In the genomic region with DNA sequence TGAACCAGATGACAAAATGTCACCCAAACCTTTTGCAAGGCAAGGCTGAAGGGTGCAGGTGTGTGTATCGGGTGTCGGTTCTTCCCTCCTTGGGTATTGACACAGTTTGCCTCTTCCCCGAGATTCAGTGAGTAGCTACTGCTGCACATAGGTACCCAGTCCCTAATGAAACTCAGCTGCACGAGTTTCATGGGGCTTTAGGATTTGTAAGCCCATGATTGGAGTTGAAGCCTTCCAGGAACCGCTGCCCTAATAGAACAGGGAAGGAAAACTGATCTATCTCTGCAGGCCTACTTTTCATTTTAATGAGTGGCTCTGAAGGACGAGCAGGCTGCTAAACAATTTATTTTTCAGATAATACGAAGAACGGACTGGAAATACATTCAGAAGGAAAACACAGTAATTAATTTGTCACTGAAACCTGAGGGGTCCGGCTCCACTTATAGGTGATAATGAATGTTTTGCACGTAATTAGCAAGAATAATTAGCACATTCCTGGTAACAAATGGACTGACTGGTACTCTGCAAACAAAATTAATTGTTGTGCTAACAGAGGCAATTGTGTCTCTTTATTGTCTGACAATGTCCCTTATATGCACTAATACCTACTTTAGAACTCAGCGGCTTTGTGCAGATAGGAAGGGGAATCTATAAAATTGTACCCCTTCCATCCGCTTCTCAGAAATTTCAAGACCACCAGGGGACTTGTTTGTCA, we compare ENCODE assay signal across 1 cellular context.
TF ChIP-seq lines count a peak whose summit lies in the region.

No MANE protein-coding gene starts in this region.

TF ChIP-seq in H1, 55 proteins besides CTCF, POLR2A, EP300 and RAD21 (continued from another document):
- TF ChIP-seq, protein P1, sequence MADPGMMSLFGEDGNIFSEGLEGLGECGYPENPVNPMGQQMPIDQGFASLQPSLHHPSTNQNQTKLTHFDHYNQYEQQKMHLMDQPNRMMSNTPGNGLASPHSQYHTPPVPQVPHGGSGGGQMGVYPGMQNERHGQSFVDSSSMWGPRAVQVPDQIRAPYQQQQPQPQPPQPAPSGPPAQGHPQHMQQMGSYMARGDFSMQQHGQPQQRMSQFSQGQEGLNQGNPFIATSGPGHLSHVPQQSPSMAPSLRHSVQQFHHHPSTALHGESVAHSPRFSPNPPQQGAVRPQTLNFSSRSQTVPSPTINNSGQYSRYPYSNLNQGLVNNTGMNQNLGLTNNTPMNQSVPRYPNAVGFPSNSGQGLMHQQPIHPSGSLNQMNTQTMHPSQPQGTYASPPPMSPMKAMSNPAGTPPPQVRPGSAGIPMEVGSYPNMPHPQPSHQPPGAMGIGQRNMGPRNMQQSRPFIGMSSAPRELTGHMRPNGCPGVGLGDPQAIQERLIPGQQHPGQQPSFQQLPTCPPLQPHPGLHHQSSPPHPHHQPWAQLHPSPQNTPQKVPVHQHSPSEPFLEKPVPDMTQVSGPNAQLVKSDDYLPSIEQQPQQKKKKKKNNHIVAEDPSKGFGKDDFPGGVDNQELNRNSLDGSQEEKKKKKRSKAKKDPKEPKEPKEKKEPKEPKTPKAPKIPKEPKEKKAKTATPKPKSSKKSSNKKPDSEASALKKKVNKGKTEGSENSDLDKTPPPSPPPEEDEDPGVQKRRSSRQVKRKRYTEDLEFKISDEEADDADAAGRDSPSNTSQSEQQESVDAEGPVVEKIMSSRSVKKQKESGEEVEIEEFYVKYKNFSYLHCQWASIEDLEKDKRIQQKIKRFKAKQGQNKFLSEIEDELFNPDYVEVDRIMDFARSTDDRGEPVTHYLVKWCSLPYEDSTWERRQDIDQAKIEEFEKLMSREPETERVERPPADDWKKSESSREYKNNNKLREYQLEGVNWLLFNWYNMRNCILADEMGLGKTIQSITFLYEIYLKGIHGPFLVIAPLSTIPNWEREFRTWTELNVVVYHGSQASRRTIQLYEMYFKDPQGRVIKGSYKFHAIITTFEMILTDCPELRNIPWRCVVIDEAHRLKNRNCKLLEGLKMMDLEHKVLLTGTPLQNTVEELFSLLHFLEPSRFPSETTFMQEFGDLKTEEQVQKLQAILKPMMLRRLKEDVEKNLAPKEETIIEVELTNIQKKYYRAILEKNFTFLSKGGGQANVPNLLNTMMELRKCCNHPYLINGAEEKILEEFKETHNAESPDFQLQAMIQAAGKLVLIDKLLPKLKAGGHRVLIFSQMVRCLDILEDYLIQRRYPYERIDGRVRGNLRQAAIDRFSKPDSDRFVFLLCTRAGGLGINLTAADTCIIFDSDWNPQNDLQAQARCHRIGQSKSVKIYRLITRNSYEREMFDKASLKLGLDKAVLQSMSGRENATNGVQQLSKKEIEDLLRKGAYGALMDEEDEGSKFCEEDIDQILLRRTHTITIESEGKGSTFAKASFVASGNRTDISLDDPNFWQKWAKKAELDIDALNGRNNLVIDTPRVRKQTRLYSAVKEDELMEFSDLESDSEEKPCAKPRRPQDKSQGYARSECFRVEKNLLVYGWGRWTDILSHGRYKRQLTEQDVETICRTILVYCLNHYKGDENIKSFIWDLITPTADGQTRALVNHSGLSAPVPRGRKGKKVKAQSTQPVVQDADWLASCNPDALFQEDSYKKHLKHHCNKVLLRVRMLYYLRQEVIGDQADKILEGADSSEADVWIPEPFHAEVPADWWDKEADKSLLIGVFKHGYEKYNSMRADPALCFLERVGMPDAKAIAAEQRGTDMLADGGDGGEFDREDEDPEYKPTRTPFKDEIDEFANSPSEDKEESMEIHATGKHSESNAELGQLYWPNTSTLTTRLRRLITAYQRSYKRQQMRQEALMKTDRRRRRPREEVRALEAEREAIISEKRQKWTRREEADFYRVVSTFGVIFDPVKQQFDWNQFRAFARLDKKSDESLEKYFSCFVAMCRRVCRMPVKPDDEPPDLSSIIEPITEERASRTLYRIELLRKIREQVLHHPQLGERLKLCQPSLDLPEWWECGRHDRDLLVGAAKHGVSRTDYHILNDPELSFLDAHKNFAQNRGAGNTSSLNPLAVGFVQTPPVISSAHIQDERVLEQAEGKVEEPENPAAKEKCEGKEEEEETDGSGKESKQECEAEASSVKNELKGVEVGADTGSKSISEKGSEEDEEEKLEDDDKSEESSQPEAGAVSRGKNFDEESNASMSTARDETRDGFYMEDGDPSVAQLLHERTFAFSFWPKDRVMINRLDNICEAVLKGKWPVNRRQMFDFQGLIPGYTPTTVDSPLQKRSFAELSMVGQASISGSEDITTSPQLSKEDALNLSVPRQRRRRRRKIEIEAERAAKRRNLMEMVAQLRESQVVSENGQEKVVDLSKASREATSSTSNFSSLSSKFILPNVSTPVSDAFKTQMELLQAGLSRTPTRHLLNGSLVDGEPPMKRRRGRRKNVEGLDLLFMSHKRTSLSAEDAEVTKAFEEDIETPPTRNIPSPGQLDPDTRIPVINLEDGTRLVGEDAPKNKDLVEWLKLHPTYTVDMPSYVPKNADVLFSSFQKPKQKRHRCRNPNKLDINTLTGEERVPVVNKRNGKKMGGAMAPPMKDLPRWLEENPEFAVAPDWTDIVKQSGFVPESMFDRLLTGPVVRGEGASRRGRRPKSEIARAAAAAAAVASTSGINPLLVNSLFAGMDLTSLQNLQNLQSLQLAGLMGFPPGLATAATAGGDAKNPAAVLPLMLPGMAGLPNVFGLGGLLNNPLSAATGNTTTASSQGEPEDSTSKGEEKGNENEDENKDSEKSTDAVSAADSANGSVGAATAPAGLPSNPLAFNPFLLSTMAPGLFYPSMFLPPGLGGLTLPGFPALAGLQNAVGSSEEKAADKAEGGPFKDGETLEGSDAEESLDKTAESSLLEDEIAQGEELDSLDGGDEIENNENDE (IDR thresholded peaks at IDR 0.05; ENCODE audit: insufficient replicate concordance, low read length) = no peak
- TF ChIP-seq BCL11A (IDR thresholded peaks at IDR 0.05; ENCODE audit: low read depth in 2 of 2, low read length in 2 of 2) = no peak
- no peak for TF ChIP-seq SIN3A (conservative IDR thresholded peaks at IDR 0.05 in 1 of 2, IDR thresholded peaks at IDR 0.05 in 1 of 2; ENCODE audit: low read depth in 1 of 2, low read length in 2 of 2)
- TF ChIP-seq NANOG (IDR thresholded peaks at IDR 0.05; ENCODE audit: insufficient read depth, low read depth, low read length, poor library complexity, severe bottlenecking) = no peak
- TF ChIP-seq POU5F1 (IDR thresholded peaks at IDR 0.05; ENCODE audit: low read depth, low read length) = no peak
- no peak for TF ChIP-seq JUN (IDR thresholded peaks at IDR 0.05; ENCODE audit: low read depth, low read length)
- no peak for TF ChIP-seq GTF2F1 (IDR thresholded peaks at IDR 0.05; ENCODE audit: borderline replicate concordance, low read depth, low read length)
- TF ChIP-seq TAF7 (optimal IDR thresholded peaks at IDR 0.05; ENCODE audit: borderline replicate concordance, low read depth, low read length) = no peak
- TF ChIP-seq, protein P2, sequence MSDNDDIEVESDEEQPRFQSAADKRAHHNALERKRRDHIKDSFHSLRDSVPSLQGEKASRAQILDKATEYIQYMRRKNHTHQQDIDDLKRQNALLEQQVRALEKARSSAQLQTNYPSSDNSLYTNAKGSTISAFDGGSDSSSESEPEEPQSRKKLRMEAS (IDR thresholded peaks at IDR 0.05) = no peak
- TF ChIP-seq HDAC2 (IDR thresholded peaks at IDR 0.05; ENCODE audit: borderline replicate concordance in 1 of 2, low read depth in 2 of 2, low read length in 2 of 2) = no peak
- no peak for TF ChIP-seq SP2 (IDR thresholded peaks at IDR 0.05; ENCODE audit: low read length)
- TF ChIP-seq BRCA1 (IDR thresholded peaks at IDR 0.05; ENCODE audit: low read depth, low read length) = no peak
- TF ChIP-seq, protein P3, sequence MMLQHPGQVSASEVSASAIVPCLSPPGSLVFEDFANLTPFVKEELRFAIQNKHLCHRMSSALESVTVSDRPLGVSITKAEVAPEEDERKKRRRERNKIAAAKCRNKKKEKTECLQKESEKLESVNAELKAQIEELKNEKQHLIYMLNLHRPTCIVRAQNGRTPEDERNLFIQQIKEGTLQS (IDR thresholded peaks at IDR 0.05; ENCODE audit: insufficient read depth, low read depth, low read length) = no peak
- TF ChIP-seq, protein P4, sequence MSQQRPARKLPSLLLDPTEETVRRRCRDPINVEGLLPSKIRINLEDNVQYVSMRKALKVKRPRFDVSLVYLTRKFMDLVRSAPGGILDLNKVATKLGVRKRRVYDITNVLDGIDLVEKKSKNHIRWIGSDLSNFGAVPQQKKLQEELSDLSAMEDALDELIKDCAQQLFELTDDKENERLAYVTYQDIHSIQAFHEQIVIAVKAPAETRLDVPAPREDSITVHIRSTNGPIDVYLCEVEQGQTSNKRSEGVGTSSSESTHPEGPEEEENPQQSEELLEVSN (IDR thresholded peaks at IDR 0.05) = no peak
- no peak for TF ChIP-seq SIRT6 (IDR thresholded peaks at IDR 0.05; ENCODE audit: low read length)
- no peak for TF ChIP-seq GABPA (IDR thresholded peaks at IDR 0.05; ENCODE audit: borderline replicate concordance, insufficient read depth, low read length)
TF ChIP-seq in H1: peak in this region for 0.
